In genomic region chr5:173643964-173644363, GRCh38 we compare ENCODE assay signal across 7 cellular contexts. TPM values are rescaled to one million over a fixed set of nuclear protein-coding genes. Genes with fewer than 3 reads are reported as not detected.
DNase-seq lines count a peak whose midpoint lies in the region; ATAC-seq and TF ChIP-seq lines count a peak whose summit lies in the region.

No MANE protein-coding gene starts in this region.

- H4K20me1 ChIP-seq in GM23248 (ENCODE audit: insufficient read depth): no peaks in the 10 kb centered on the region

- H3K27me3 Mint-ChIP-seq in endothelial cell (ENCODE audit: unreplicated experiment): no peaks in the 10 kb centered on the region

- H3K27ac ChIP-seq in GM23248: no peak overlapping the region

- H3K4me1 ChIP-seq in GM23248 (ENCODE audit: insufficient read depth): no peaks in the 10 kb centered on the region; the same call in none of the 2 replicates

- ATAC-seq in GM18909 (IDR thresholded peaks at IDR 0.05; ENCODE audit: poor library complexity, unreplicated experiment) (peak; percentile 60), HG02938 (IDR thresholded peaks at IDR 0.05; ENCODE audit: unreplicated experiment) (peak; percentile 61), HG03175 (IDR thresholded peaks at IDR 0.05; ENCODE audit: unreplicated experiment) (no peak)

- no peaks in the 10 kb centered on the region for H3K36me3 Mint-ChIP-seq in endothelial cell (ENCODE audit: low read depth, unreplicated experiment)

- no peaks in the 10 kb centered on the region for H3K9me2 ChIP-seq in GM23248 (ENCODE audit: insufficient read depth)

- H3K9me3 ChIP-seq in GM23248 (ENCODE audit: low read depth): no peaks in the 10 kb centered on the region

- no peaks in the 10 kb centered on the region for H3K36me3 ChIP-seq in GM23248 (ENCODE audit: low read depth)

- in situ Hi-C loops in GM23248 (cut with MboI): no loop called here

- no peak for TF ChIP-seq CTCF in endothelial cell (IDR thresholded peaks at IDR 0.05; ENCODE audit: unreplicated experiment)

- peaks cover 19% of the 10 kb centered on the region for H3K27me3 ChIP-seq in GM23248 (replicated peaks; ENCODE audit: insufficient read depth)

- no peak overlapping the region for H2AFZ ChIP-seq in GM23248

- no peak overlapping the region for H3K4me3 ChIP-seq in GM23248

- H3K4me2 ChIP-seq in GM23248 (ENCODE audit: unreplicated experiment): no peak overlapping the region

- WGBS in GM23248 (ENCODE audit: low coverage in 1 of 2, low lambda C conversion rate in 2 of 2, missing lambda C conversion rate in 2 of 2), 2 experiments: 20 to 22% methylated on average over 3 of the region's 3 CpGs

- DNase-seq in NCI-H748 (lab: John Stamatoyannopoulos, UW; ENCODE audit: unreplicated experiment) (peak; percentile 96), islet precursor cell (peak; percentile 52), endothelial cell (ENCODE audit: low spot score) (no peak), GM23248 (no peak)

- H3K79me2 ChIP-seq in GM23248 (ENCODE audit: insufficient read depth): no peaks in the 10 kb centered on the region

- no peaks in the 10 kb centered on the region for H3K9me3 Mint-ChIP-seq in endothelial cell (ENCODE audit: unreplicated experiment)

- H3F3A ChIP-seq in GM23248 (ENCODE audit: insufficient read depth): no peaks in the 10 kb centered on the region

- H3K27ac Mint-ChIP-seq in endothelial cell (ENCODE audit: unreplicated experiment): no peak overlapping the region

- no peak overlapping the region for H3K9ac ChIP-seq in GM23248

- no peak overlapping the region for H3K4me3 Mint-ChIP-seq in endothelial cell (ENCODE audit: unreplicated experiment)

- H3K4me1 Mint-ChIP-seq in endothelial cell (ENCODE audit: unreplicated experiment): no peaks in the 10 kb centered on the region

RNA-seq across cellular contexts. Expression of gene BOD1, which starts 27.5 kb away (rescaled TPM):
- total RNA-seq in endothelial cell (ENCODE audit: unreplicated experiment): 76.7 TPM
- total RNA-seq in GM23248 (2014; rRNA removed; shearing (Covaris generic)): 48.1 and 51.4 TPM in 2 replicates
- 64.3 and 66.1 TPM in 2 replicates for polyA plus RNA-seq in GM23248 (2016; fragmentation: Nextera tagmentation; extraction: Ambion mirVana)

Comparison
In these comparisons a context has a peak if more than half of its experiments do, and no peak if none do; other contexts are left out.
1. DNase-seq: peak in NCI-H748 (single experiment) and islet precursor cell (single experiment); none in endothelial cell (single experiment) and GM23248 (single experiment).